ENCODE assay signal across 31 cellular contexts in the genomic region with DNA sequence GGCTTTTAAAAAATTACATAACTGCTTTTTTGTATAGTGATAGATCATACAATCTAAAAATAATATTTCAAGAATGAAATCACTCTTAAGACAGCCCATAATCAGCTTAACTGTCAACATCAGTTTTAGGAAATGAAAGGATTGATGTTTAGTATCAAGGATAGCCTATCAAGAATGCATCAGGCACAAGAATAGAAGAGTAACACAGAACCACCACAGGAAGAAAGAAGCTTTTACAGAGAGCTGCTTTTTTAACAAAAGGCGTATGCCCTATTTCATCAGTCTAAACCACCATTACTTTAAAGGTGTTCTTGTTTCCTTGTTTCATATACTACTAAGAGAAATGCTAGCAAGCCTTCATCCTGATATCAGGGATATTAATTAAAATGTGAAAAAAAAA.
"Had no signal": no experiment of that assay in that cellular context is flagged by ENCODE, and none has a peak within 500 bp of the region (broad histone marks: within the 10 kb centered on the region; RNA-seq: fewer than 3 reads in every experiment).

No MANE protein-coding gene starts in this region.

- H3K27ac Mint-ChIP-seq: activated CD4-positive, alpha-beta T cell treated with anti-CD3 and anti-CD28 coated beads for 36 hours; activated CD8-positive, alpha-beta memory T cell treated with anti-CD3 and anti-CD28 coated beads, Interleukin-2, amount 10 ng/mL, durations not matched to agents 7 days and 5 days; activated CD8-positive, alpha-beta T cell treated with anti-CD3 and anti-CD28 coated beads, Interleukin-2, amount 10 ng/mL, durations not matched to agents 7 days and 5 days; activated naive CD8-positive, alpha-beta T cell treated with anti-CD3 and anti-CD28 coated beads, Interleukin-2, amount 10 ng/mL, durations not matched to agents 7 days and 5 days; activated T-helper 2 cell treated with anti-CD3 and anti-CD28 coated beads, Interferon-gamma antibody, Interleukin-2, Interleukin-4, amounts not matched to agents 10 μg/mL and 5 μg/mL and 100 μg/mL, durations not matched to agents 14 hours and 24 hours and 36 hours; dendritic cell treated with granulocyte-macrophage colony-stimulating factor and Interleukin-4, amounts not matched to agents 40 ng/mL and 50 ng/mL, for 4 days; endodermal cell; stimulated activated memory B cell treated with anti-CD40 and anti-IgM and Interleukin-4, amounts not matched to agents 10 μg/mL and 1 μg/mL and 100 μg/mL, for 72 hours; stimulated activated naive CD8-positive, alpha-beta T cell treated with anti-CD3 and anti-CD28 coated beads, Interleukin-15, amount 100 ng/mL, for 72 hours; T-helper 17 cell had no signal

- H3K4me2 ChIP-seq: smooth muscle cell had no signal

- H3K27ac ChIP-seq: parathyroid adenoma, psoas muscle, tibial artery, upper lobe of right lung had no signal

- H2AFZ ChIP-seq: parathyroid adenoma had no signal

- H3K4me3 Mint-ChIP-seq: activated CD4-positive, alpha-beta T cell treated with anti-CD3 and anti-CD28 coated beads for 36 hours; activated CD8-positive, alpha-beta memory T cell treated with anti-CD3 and anti-CD28 coated beads, Interleukin-2, amount 10 ng/mL, durations not matched to agents 7 days and 5 days; activated CD8-positive, alpha-beta T cell treated with anti-CD3 and anti-CD28 coated beads, Interleukin-2, amount 10 ng/mL, durations not matched to agents 7 days and 5 days; activated naive CD8-positive, alpha-beta T cell treated with anti-CD3 and anti-CD28 coated beads, Interleukin-2, amount 10 ng/mL, durations not matched to agents 7 days and 5 days; dendritic cell treated with granulocyte-macrophage colony-stimulating factor and Interleukin-4, amounts not matched to agents 40 ng/mL and 50 ng/mL, for 4 days; endodermal cell; stimulated activated memory B cell treated with anti-CD40 and anti-IgM and Interleukin-4, amounts not matched to agents 10 μg/mL and 1 μg/mL and 100 μg/mL, for 72 hours; stimulated activated naive CD8-positive, alpha-beta T cell treated with anti-CD3 and anti-CD28 coated beads, Interleukin-15, amount 100 ng/mL, for 72 hours; T-helper 17 cell had no signal

- DNase-seq: activated CD4-positive, alpha-beta T cell treated with anti-CD3 and anti-CD28 coated beads for 36 hours; activated CD8-positive, alpha-beta memory T cell treated with anti-CD3 and anti-CD28 coated beads, Interleukin-2, amount 10 ng/mL, durations not matched to agents 7 days and 5 days; activated CD8-positive, alpha-beta T cell treated with anti-CD3 and anti-CD28 coated beads, Interleukin-2, amount 10 ng/mL, durations not matched to agents 7 days and 5 days; activated naive CD4-positive, alpha-beta T cell; activated naive CD8-positive, alpha-beta T cell treated with anti-CD3 and anti-CD28 coated beads, Interleukin-2, amount 10 ng/mL, durations not matched to agents 7 days and 5 days; activated T-cell treated with anti-CD3 and anti-CD28 coated beads, Interleukin-2, amount 50 U/mL, for 48 hours; caudate nucleus; endodermal cell; foreskin fibroblast; head of caudate nucleus; hippocampal formation; kidney; left colon; midbrain; naive thymus-derived CD4-positive, alpha-beta T cell; nucleus accumbens; psoas muscle; stimulated activated CD4-positive, alpha-beta T cell treated with anti-CD3 and anti-CD28 coated beads, Interleukin-1b, Interleukin-23, amount 100 ng/mL, for 48 hours; stimulated activated CD4-positive, alpha-beta T cell treated with anti-CD3 and anti-CD28 coated beads, Interleukin-4, amount 100 ng/mL, for 4 hours; stimulated activated CD8-positive, alpha-beta memory T cell treated with anti-CD3 and anti-CD28 coated beads, Interleukin-4, amount 100 ng/mL, for 48 hours; stimulated activated naive CD8-positive, alpha-beta T cell treated with anti-CD3 and anti-CD28 coated beads, Interleukin-15, amount 100 ng/mL, for 72 hours; T-helper 17 cell; T1000; tibial artery; upper lobe of right lung had no signal

- H3K9ac ChIP-seq: parathyroid adenoma had no signal

- H3K27me3 Mint-ChIP-seq: activated CD4-positive, alpha-beta T cell treated with anti-CD3 and anti-CD28 coated beads for 36 hours; activated CD8-positive, alpha-beta memory T cell treated with anti-CD3 and anti-CD28 coated beads, Interleukin-2, amount 10 ng/mL, durations not matched to agents 7 days and 5 days; activated naive CD8-positive, alpha-beta T cell treated with anti-CD3 and anti-CD28 coated beads, Interleukin-2, amount 10 ng/mL, durations not matched to agents 7 days and 5 days; dendritic cell treated with granulocyte-macrophage colony-stimulating factor and Interleukin-4, amounts not matched to agents 40 ng/mL and 50 ng/mL, for 4 days; naive thymus-derived CD4-positive, alpha-beta T cell; stimulated activated memory B cell treated with anti-CD40 and anti-IgM and Interleukin-4, amounts not matched to agents 10 μg/mL and 1 μg/mL and 100 μg/mL, for 72 hours; stimulated activated naive CD8-positive, alpha-beta T cell treated with anti-CD3 and anti-CD28 coated beads, Interleukin-15, amount 100 ng/mL, for 72 hours; T-helper 17 cell had no signal

- ATAC-seq: activated CD4-positive, alpha-beta T cell treated with anti-CD3 and anti-CD28 coated beads for 36 hours; activated CD8-positive, alpha-beta memory T cell treated with anti-CD3 and anti-CD28 coated beads, Interleukin-2, amount 10 ng/mL, durations not matched to agents 7 days and 5 days; activated CD8-positive, alpha-beta T cell treated with anti-CD3 and anti-CD28 coated beads, Interleukin-2, amount 10 ng/mL, durations not matched to agents 7 days and 5 days; esophagus mucosa; left colon; naive thymus-derived CD4-positive, alpha-beta T cell; psoas muscle; stimulated activated memory B cell treated with anti-CD40 and anti-IgM and Interleukin-4, amounts not matched to agents 10 μg/mL and 1 μg/mL and 100 μg/mL, for 72 hours; stimulated activated naive CD8-positive, alpha-beta T cell treated with anti-CD3 and anti-CD28 coated beads, Interleukin-15, amount 100 ng/mL, for 72 hours; T-helper 17 cell; upper lobe of right lung had no signal

- H3K9me3 ChIP-seq: psoas muscle, tibial artery, upper lobe of right lung had no signal

- H3K4me3 ChIP-seq: psoas muscle, smooth muscle cell, tibial artery, upper lobe of right lung had no signal

- H3K27me3 ChIP-seq: tibial artery, upper lobe of right lung had no signal

- H3K9me3 Mint-ChIP-seq: activated naive CD8-positive, alpha-beta T cell treated with anti-CD3 and anti-CD28 coated beads, Interleukin-2, amount 10 ng/mL, durations not matched to agents 7 days and 5 days; activated T-helper 2 cell treated with anti-CD3 and anti-CD28 coated beads, Interferon-gamma antibody, Interleukin-2, Interleukin-4, amounts not matched to agents 10 μg/mL and 5 μg/mL and 100 μg/mL, durations not matched to agents 14 hours and 24 hours and 36 hours; dendritic cell treated with granulocyte-macrophage colony-stimulating factor and Interleukin-4, amounts not matched to agents 40 ng/mL and 50 ng/mL, for 4 days; endodermal cell; naive thymus-derived CD4-positive, alpha-beta T cell; stimulated activated memory B cell treated with anti-CD40 and anti-IgM and Interleukin-4, amounts not matched to agents 10 μg/mL and 1 μg/mL and 100 μg/mL, for 72 hours; stimulated activated naive CD8-positive, alpha-beta T cell treated with anti-CD3 and anti-CD28 coated beads, Interleukin-15, amount 100 ng/mL, for 72 hours had no signal
